Comparison of ENCODE assay signal across 12 cellular contexts in the genomic region with DNA sequence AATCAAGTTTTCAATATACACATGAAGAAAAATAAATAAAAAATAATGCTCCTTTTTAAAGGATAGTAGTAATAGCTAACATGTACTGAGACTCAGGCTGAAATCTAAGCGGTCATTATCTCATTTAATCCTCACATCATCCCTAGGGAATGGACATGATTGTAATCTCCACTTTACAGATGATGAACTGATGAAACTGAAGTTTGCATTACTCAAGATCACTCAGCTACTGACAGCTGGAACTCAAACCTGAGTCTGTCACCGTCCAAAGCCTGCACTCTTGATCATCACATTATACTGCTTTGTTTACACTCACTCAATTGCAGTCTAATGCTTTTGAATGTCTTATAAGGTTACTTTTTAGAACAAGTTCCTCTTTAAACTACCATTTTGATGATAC. TPM values are rescaled to one million over a fixed set of nuclear protein-coding genes. Genes with fewer than 3 reads are reported as not detected.
A peak's percentile ranks its signal among the peaks of the same experiment; 100 is the strongest.
DNase-seq lines count a peak whose midpoint lies in the region; ATAC-seq and TF ChIP-seq lines count a peak whose summit lies in the region.
"Had no signal": no experiment of that assay in that cellular context is flagged by ENCODE, and none has a peak within 500 bp of the region (broad histone marks: within the 10 kb centered on the region; RNA-seq: fewer than 3 reads in every experiment).

No MANE protein-coding gene starts in this region.

- TF ChIP-seq POLR2A in gastroesophageal sphincter (IDR thresholded peaks at IDR 0.05), result no peak

- no peak for TF ChIP-seq EP300 in gastroesophageal sphincter (IDR thresholded peaks at IDR 0.05)

- H3K9me2 ChIP-seq in PC-9 (ENCODE audit: insufficient read depth), result no peaks in the 10 kb centered on the region

- intact Hi-C loops in PC-9 (cut with micrococcal nuclease; ENCODE audit: unreplicated experiment), result loop anchor here (5.0 to 10.0 kb wide), 3 partner anchors 287 to 848 kb away; a partner anchor contains a TSS
- intact Hi-C loops in activated naive CD4-positive, alpha-beta T cell treated with anti-CD3 and anti-CD28 coated beads for 36 hours (cut with micrococcal nuclease), result loop anchor here (5.0 to 10.0 kb wide), 3 partner anchors 578 to 1515 kb away; a partner anchor contains a TSS

- DNase-seq in NCI-H510A treated with DMSO at 0.1 percent for 48 hours (lab: John Stamatoyannopoulos, UW) (peak; percentile 29), NCI-H510A (lab: John Stamatoyannopoulos, UW) (no peak), PC-9 (no peak), brain microvascular endothelial cell (no peak)
- DNase-seq in activated naive CD4-positive, alpha-beta T cell treated with anti-CD3 and anti-CD28 coated beads for 36 hours, result no peak
- DNase-seq: anterior cingulate cortex, foreskin melanocyte, NCI-H2107, substantia nigra had no signal

- H3K9me3 ChIP-seq in PC-9 (ENCODE audit: insufficient read depth, low read depth), result no peaks in the 10 kb centered on the region
- no peaks in the 10 kb centered on the region for H3K9me3 ChIP-seq in gastroesophageal sphincter
- H3K9me3 ChIP-seq in subcutaneous abdominal adipose tissue (ENCODE audit: control insufficient read depth in 5 of 5, low read length in 5 of 5), result no peaks in the 10 kb centered on the region

- H3K9me3 Mint-ChIP-seq in activated naive CD4-positive, alpha-beta T cell treated with anti-CD3 and anti-CD28 coated beads for 36 hours, result no peaks in the 10 kb centered on the region

- TF ChIP-seq CTCF in PC-9 (conservative IDR thresholded peaks at IDR 0.05) (no peak), gastroesophageal sphincter (IDR thresholded peaks at IDR 0.05) (no peak), brain microvascular endothelial cell (IDR thresholded peaks at IDR 0.05; ENCODE audit: low read depth, low read length, missing control alignments) (no peak)

- H3K4me1 Mint-ChIP-seq in activated naive CD4-positive, alpha-beta T cell treated with anti-CD3 and anti-CD28 coated beads for 36 hours (ENCODE audit: low read depth), result peaks cover 58% of the 10 kb centered on the region

- no TSS peak for BruUV-seq in PC-9 (replicated peaks; lab: Mats Ljungman, UMichigan)

- no peak overlapping the region for H3K27ac Mint-ChIP-seq in activated naive CD4-positive, alpha-beta T cell treated with anti-CD3 and anti-CD28 coated beads for 36 hours

- H3K4me3 ChIP-seq in PC-9, result no peak overlapping the region
- peak overlapping the region in 1 of 2 donors; percentile 6 for H3K4me3 ChIP-seq in gastroesophageal sphincter
- H3K4me3 ChIP-seq in subcutaneous abdominal adipose tissue (ENCODE audit: low read depth in 1 of 5, low read length in 5 of 5), result no peak overlapping the region
- no peak overlapping the region for H3K4me3 ChIP-seq in brain microvascular endothelial cell (ENCODE audit: low read depth, low read length)

- H3K4me1 ChIP-seq in PC-9 (replicated peaks; ENCODE audit: insufficient read depth), result peaks cover 48% of the 10 kb centered on the region
- peaks cover 22 to 82% (median 46%) of the 10 kb centered on the region in 3 donors for H3K4me1 ChIP-seq in gastroesophageal sphincter
- H3K4me1 ChIP-seq in subcutaneous abdominal adipose tissue (ENCODE audit: control insufficient read depth in 5 of 5, insufficient read depth in 5 of 5, low read length in 5 of 5), result peaks cover 3 to 66% (median 53%) of the 10 kb centered on the region in 5 donors

- H3K27ac ChIP-seq in PC-9 (peak overlapping the region; percentile 66; the same call in 1 of the 2 replicates), gastroesophageal sphincter (peak overlapping the region in 3 of 4 donors; percentile 98 to 100 (median 98)), subcutaneous abdominal adipose tissue (ENCODE audit: low read depth, low read length) (peak overlapping the region; percentile 42), brain microvascular endothelial cell (no peak overlapping the region)

- no peaks in the 10 kb centered on the region for H3K36me3 Mint-ChIP-seq in activated naive CD4-positive, alpha-beta T cell treated with anti-CD3 and anti-CD28 coated beads for 36 hours (ENCODE audit: low read depth)

- peak overlapping the region in 1 of 5 donors; percentile 20 for H3K9ac ChIP-seq in subcutaneous abdominal adipose tissue (ENCODE audit: low read length in 5 of 5)

- peaks cover 25% of the 10 kb centered on the region for H4K20me1 ChIP-seq in PC-9 (ENCODE audit: insufficient read depth)

- H3K4me2 ChIP-seq in PC-9, result peak overlapping the region; percentile 85

- no peaks in the 10 kb centered on the region for H3K36me3 ChIP-seq in PC-9 (ENCODE audit: low read depth)
- H3K36me3 ChIP-seq in gastroesophageal sphincter, result no peaks in the 10 kb centered on the region
- no peaks in the 10 kb centered on the region for H3K36me3 ChIP-seq in subcutaneous abdominal adipose tissue (ENCODE audit: control insufficient read depth in 5 of 5, insufficient read depth in 5 of 5, low read length in 5 of 5)
- H3K36me3 ChIP-seq in brain microvascular endothelial cell (replicated peaks), result no peaks in the 10 kb centered on the region

- peaks cover 11% of the 10 kb centered on the region for H3F3A ChIP-seq in PC-9 (ENCODE audit: insufficient read depth, low read depth)

- POLR2A ChIA-PET in PC-9 (lab: Charles Lee; ENCODE audit: unreplicated experiment), result no interaction called here

- in situ Hi-C loops in brain microvascular endothelial cell (cut with HindIII; ENCODE audit: low pct_ligation_motif_present, low sequenced_read_pairs), result no loop called here

- H3K4me3 Mint-ChIP-seq in activated naive CD4-positive, alpha-beta T cell treated with anti-CD3 and anti-CD28 coated beads for 36 hours, result no peak overlapping the region

- peaks cover 77% of the 10 kb centered on the region for H3K79me2 ChIP-seq in PC-9 (ENCODE audit: low read depth)

- ATAC-seq in gastroesophageal sphincter (no peak), HG03432 (IDR thresholded peaks at IDR 0.05; ENCODE audit: unreplicated experiment) (no peak)

- H2AFZ ChIP-seq in PC-9, result no peak overlapping the region

- no peaks in the 10 kb centered on the region for H3K27me3 Mint-ChIP-seq in activated naive CD4-positive, alpha-beta T cell treated with anti-CD3 and anti-CD28 coated beads for 36 hours (ENCODE audit: low read depth)

- H3K27me3 ChIP-seq in PC-9 (ENCODE audit: insufficient read depth, low read depth), result no peaks in the 10 kb centered on the region
- no peaks in the 10 kb centered on the region for H3K27me3 ChIP-seq in gastroesophageal sphincter
- H3K27me3 ChIP-seq in subcutaneous abdominal adipose tissue (ENCODE audit: control insufficient read depth in 5 of 5, insufficient read depth in 4 of 5, low read length in 5 of 5), result no peaks in the 10 kb centered on the region
- H3K27me3 ChIP-seq in brain microvascular endothelial cell (replicated peaks), result no peaks in the 10 kb centered on the region

- CTCF ChIA-PET in PC-9 (lab: Charles Lee), result interaction anchor here (0.7 kb wide), 1 partner anchor 17 kb away, joined by 3 read pairs; no protein-coding TSS in a partner anchor
- CTCF ChIA-PET in activated naive CD4-positive, alpha-beta T cell treated with anti-CD3 and anti-CD28 coated beads for 36 hours (lab: Charles Lee), result interaction anchor here (1.3 to 14.8 kb wide), 4 partner anchors 28 to 75 kb away, joined by 3 to 414 read pairs (median 5); no protein-coding TSS in a partner anchor

- 19 to 36% methylated on average over 2 of the region's 2 CpGs for WGBS in gastroesophageal sphincter (ENCODE audit: low coverage in 1 of 2), 2 donors

RNA-seq across cellular contexts. Expression of a gene that starts 3.2 kb away (rescaled TPM):
- total RNA-seq in PC-9 (2021) (61.8 and 101 TPM in 2 replicates), gastroesophageal sphincter (100 to 1,000 TPM; 261 to 338 (median 333) TPM)
- total RNA-seq in activated naive CD4-positive, alpha-beta T cell treated with anti-CD3 and anti-CD28 coated beads for 36 hours, result 10 to 100 TPM; 20.8 to 22.8 TPM

RNA-seq across cellular contexts. Expression of a gene that starts 54.2 kb away (rescaled TPM):
- total RNA-seq in PC-9 (2021), result 82.6 and 91.1 TPM in 2 replicates
- 10 to 100 TPM; 34.7 to 61.5 (median 48.0) TPM for total RNA-seq in gastroesophageal sphincter
- 1 to 10 TPM; 1.2 to 1.3 TPM for total RNA-seq in activated naive CD4-positive, alpha-beta T cell treated with anti-CD3 and anti-CD28 coated beads for 36 hours

Comparison
In these comparisons a context has a peak if more than half of its experiments do, and no peak if none do; other contexts are left out.
1. RNA of a gene that starts 54.2 kb away (total RNA-seq): 82.6 to 91.1 TPM in PC-9 and 34.7 to 61.5 TPM in gastroesophageal sphincter; 1.2 to 1.3 TPM in activated naive CD4-positive, alpha-beta T cell treated with anti-CD3 and anti-CD28 coated beads for 36 hours; every median in the first group is over 10 times any median in the second.